In genomic region chr7:84022686-84023308, GRCh38 we compare ENCODE assay signal across 1 cellular context.
TF ChIP-seq lines count a peak whose summit lies in the region.

No MANE protein-coding gene starts in this region.

TF ChIP-seq in HepG2, 621 proteins besides CTCF, POLR2A, EP300 and RAD21 (continued from another document and continues in another):
- TF ChIP-seq PRDM10 (CRISPR knock-in tag; IDR thresholded peaks at IDR 0.05; ENCODE audit: low read depth) (no peak), HOXD1 (CRISPR knock-in tag; IDR thresholded peaks at IDR 0.05) (no peak), AKNA (CRISPR knock-in tag; IDR thresholded peaks at IDR 0.05; ENCODE audit: borderline replicate concordance) (no peak), RORA (CRISPR knock-in tag; IDR thresholded peaks at IDR 0.05) (no peak), ETS1 (CRISPR knock-in tag; IDR thresholded peaks at IDR 0.05) (no peak), KMT2B (CRISPR knock-in tag; IDR thresholded peaks at IDR 0.05) (no peak), AHR (CRISPR knock-in tag; IDR thresholded peaks at IDR 0.05) (no peak), HOMEZ (CRISPR knock-in tag; IDR thresholded peaks at IDR 0.05; ENCODE audit: low read depth) (peak; percentile 78; the same call in 1 of the 2 replicates), SOX5 (CRISPR knock-in tag; IDR thresholded peaks at IDR 0.05; ENCODE audit: borderline replicate concordance) (peak; percentile 69; the same call in 1 of the 2 replicates), SNAPC2 (CRISPR knock-in tag; IDR thresholded peaks at IDR 0.05) (no peak), ZNF235 (CRISPR knock-in tag; IDR thresholded peaks at IDR 0.05; ENCODE audit: borderline replicate concordance) (no peak), WIZ (CRISPR knock-in tag; IDR thresholded peaks at IDR 0.05) (no peak), POGZ (CRISPR knock-in tag; IDR thresholded peaks at IDR 0.05) (0 out of 2 replicates have a peak, but pooled peaks have one; percentile 33), FOXA3 (CRISPR knock-in tag; IDR thresholded peaks at IDR 0.05) (peak; percentile 89), HMG20A (CRISPR knock-in tag; IDR thresholded peaks at IDR 0.05; ENCODE audit: borderline replicate concordance) (peak; percentile 76; the same call in 1 of the 2 replicates), CBX2 (IDR thresholded peaks at IDR 0.05; ENCODE audit: low read depth, low read length) (no peak), CBX2 (CRISPR knock-in tag; IDR thresholded peaks at IDR 0.05; ENCODE audit: low read depth) (no peak), SOX13 (IDR thresholded peaks at IDR 0.05) (no peak), SOX13 (CRISPR knock-in tag; conservative IDR thresholded peaks at IDR 0.05 in 1 of 2, IDR thresholded peaks at IDR 0.05 in 1 of 2) (peak in 1 of 2 experiments; percentile 73; a peak in 2 of 4 replicates), ZNF614 (CRISPR knock-in tag; IDR thresholded peaks at IDR 0.05; ENCODE audit: borderline replicate concordance) (no peak), ZUFSP (CRISPR knock-in tag; IDR thresholded peaks at IDR 0.05; ENCODE audit: borderline replicate concordance) (no peak), ZNF562 (CRISPR knock-in tag; IDR thresholded peaks at IDR 0.05; ENCODE audit: borderline replicate concordance) (no peak), HMG20B (CRISPR knock-in tag; conservative IDR thresholded peaks at IDR 0.05) (no peak), E2F5 (CRISPR knock-in tag; conservative IDR thresholded peaks at IDR 0.05) (no peak), TFE3 (CRISPR knock-in tag; IDR thresholded peaks at IDR 0.05) (peak; percentile 18; the same call in 1 of the 2 replicates), SOX6 (IDR thresholded peaks at IDR 0.05) (no peak), SOX6 (CRISPR knock-in tag; IDR thresholded peaks at IDR 0.05) (peak; percentile 51; the same call in 1 of the 2 replicates), TFDP1 (CRISPR knock-in tag; IDR thresholded peaks at IDR 0.05; ENCODE audit: borderline replicate concordance) (no peak), ZBTB49 (CRISPR knock-in tag; IDR thresholded peaks at IDR 0.05; ENCODE audit: borderline replicate concordance) (no peak), TBL1XR1 (IDR thresholded peaks at IDR 0.05; ENCODE audit: borderline replicate concordance, low read length, partially characterized antibody) (no peak), TEF (CRISPR knock-in tag; IDR thresholded peaks at IDR 0.05) (no peak), HHEX (CRISPR knock-in tag; IDR thresholded peaks at IDR 0.05) (no peak), FOXP4 (CRISPR knock-in tag; IDR thresholded peaks at IDR 0.05) (peak; percentile 60), CEBPG (CRISPR knock-in tag; IDR thresholded peaks at IDR 0.05) (peak; percentile 71)
